1 cellular context compared by ENCODE assay signal in the genomic region with DNA sequence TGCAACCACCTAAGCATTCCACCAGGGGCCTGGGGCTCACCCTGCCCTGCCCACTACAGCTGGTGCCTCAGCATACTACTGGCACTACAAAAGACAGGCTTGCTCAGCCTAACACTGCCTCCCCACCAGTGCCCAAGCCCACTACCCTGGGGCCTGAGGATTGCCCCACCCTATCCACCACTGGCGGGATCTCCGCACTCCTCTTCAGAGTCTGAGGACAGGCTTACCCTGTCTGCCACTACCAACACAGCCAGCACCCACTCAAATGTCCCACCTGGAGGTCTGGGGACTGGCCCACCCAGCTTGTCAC.
TF ChIP-seq lines count a peak whose summit lies in the region.

No MANE protein-coding gene starts in this region.

TF ChIP-seq in WTC11, 78 proteins besides CTCF, POLR2A, EP300 and RAD21 (continued from another document):
- TF ChIP-seq, protein P1, sequence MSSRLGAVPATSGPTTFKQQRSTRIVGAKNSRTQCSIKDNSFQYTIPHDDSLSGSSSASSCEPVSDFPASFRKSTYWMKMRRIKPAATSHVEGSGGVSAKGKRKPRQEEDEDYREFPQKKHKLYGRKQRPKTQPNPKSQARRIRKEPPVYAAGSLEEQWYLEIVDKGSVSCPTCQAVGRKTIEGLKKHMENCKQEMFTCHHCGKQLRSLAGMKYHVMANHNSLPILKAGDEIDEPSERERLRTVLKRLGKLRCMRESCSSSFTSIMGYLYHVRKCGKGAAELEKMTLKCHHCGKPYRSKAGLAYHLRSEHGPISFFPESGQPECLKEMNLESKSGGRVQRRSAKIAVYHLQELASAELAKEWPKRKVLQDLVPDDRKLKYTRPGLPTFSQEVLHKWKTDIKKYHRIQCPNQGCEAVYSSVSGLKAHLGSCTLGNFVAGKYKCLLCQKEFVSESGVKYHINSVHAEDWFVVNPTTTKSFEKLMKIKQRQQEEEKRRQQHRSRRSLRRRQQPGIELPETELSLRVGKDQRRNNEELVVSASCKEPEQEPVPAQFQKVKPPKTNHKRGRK (CRISPR knock-in tag; IDR thresholded peaks at IDR 0.05; ENCODE audit: borderline replicate concordance): no peak
- TF ChIP-seq GABPB1 (CRISPR knock-in tag; IDR thresholded peaks at IDR 0.05): no peak
- no peak for TF ChIP-seq NFE2L1 (CRISPR knock-in tag; IDR thresholded peaks at IDR 0.05)
- TF ChIP-seq, protein P2, sequence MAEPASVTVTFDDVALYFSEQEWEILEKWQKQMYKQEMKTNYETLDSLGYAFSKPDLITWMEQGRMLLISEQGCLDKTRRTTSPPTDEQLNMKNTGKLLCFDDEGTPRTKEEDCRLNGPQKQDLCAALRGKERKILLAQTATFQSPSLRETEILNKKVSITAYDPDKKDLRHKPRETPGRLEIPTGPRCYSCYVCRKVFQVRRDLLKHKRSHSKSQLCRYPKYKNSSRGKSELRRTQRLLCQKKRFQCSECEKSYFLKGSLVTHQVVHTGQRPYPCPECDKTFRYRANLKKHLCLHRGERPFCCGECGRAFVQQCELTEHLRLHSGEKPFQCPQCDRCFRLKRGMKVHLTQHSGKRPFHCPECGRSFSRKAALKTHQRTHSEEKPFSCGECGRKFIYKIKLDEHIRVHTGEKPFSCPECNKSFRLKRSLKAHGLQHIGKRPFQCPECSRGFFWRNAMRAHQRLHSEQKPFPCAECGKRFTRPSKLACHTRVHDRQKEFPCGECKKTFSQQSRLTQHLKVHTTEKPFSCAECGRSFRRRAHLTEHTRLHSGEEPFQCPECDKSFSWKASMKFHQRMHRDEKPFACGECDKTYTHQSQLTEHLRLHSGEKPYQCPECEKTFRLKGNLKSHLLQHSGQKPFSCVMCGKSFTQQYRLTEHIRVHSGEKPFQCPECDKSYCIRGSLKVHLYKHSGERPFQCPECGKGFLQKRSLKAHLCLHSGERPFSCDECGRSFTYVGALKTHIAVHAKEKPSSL (CRISPR knock-in tag; conservative IDR thresholded peaks at IDR 0.05): no peak
- no peak for TF ChIP-seq MLX (CRISPR knock-in tag; IDR thresholded peaks at IDR 0.05)
- TF ChIP-seq ZNF671 (CRISPR knock-in tag; IDR thresholded peaks at IDR 0.05): no peak
- no peak for TF ChIP-seq RORB (CRISPR knock-in tag; IDR thresholded peaks at IDR 0.05)
- TF ChIP-seq, protein P3, sequence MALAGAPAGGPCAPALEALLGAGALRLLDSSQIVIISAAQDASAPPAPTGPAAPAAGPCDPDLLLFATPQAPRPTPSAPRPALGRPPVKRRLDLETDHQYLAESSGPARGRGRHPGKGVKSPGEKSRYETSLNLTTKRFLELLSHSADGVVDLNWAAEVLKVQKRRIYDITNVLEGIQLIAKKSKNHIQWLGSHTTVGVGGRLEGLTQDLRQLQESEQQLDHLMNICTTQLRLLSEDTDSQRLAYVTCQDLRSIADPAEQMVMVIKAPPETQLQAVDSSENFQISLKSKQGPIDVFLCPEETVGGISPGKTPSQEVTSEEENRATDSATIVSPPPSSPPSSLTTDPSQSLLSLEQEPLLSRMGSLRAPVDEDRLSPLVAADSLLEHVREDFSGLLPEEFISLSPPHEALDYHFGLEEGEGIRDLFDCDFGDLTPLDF (CRISPR knock-in tag; IDR thresholded peaks at IDR 0.05): no peak
